ENCODE assay signal across 8 cellular contexts in the genomic region with DNA sequence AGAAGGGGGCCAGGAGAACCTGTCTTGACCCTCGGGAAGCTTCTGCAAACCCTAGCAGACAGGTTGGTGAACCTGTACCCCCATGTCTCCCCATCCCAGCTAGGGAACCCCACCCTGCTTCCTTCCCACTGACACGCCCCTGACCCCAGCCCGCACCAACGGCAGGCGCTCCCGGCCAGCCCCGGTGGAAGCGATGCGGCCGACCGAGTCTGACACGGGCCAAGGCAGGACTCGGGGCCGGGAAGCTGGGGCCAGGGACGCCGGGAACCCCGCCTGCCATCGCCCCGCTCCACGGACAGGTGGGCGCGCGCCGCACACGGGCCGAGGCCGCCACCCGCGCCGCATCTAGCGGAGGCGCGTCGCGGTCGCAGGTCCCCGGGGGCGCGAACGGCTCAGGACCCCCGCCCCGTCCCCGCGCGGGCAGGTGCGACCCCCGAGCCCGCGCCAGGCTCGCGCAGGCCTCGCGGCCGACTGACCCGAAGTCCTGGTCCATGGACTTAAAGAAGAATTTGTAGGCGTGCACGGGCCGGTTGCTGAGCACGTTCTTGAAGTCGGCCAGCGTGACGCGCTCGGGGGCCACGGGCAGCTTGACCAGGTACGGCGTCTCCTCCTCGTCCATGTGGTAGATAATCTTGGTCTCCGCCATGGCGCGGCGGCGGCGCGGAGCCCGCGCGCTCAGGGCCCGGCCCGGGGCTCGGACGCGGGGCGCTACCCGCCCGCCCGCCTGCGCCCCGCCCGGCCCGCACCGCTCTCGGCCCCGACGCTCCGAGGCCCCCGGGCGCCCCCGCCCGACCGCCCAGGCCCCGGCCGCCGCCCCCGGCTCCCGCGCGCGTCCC. TPM values are rescaled to one million over a fixed set of nuclear protein-coding genes. Genes with fewer than 3 reads are reported as not detected.
A peak's percentile ranks its signal among the peaks of the same experiment; 100 is the strongest.
DNase-seq lines count a peak whose midpoint lies in the region; ATAC-seq and FAIRE-seq lines count a peak whose summit lies in the region.

No MANE protein-coding gene starts in this region.

- H3K9me3 Mint-ChIP-seq in activated naive CD4-positive, alpha-beta T cell treated with anti-CD3 and anti-CD28 coated beads, Interleukin-2, amount 10 ng/mL, durations not matched to agents 7 days and 5 days, result no peaks in the 10 kb centered on the region
- H3K9me3 Mint-ChIP-seq in activated naive CD8-positive, alpha-beta T cell treated with anti-CD3 and anti-CD28 coated beads, Interleukin-2, amount 10 ng/mL, durations not matched to agents 7 days and 5 days, result no peaks in the 10 kb centered on the region
- H3K9me3 Mint-ChIP-seq in immature natural killer cell, result no peaks in the 10 kb centered on the region
- H3K9me3 Mint-ChIP-seq in stimulated activated naive CD8-positive, alpha-beta T cell treated with anti-CD3 and anti-CD28 coated beads, Interleukin-15, amount 100 ng/mL, for 72 hours, result no peaks in the 10 kb centered on the region

- H3K4me3 Mint-ChIP-seq in activated naive CD4-positive, alpha-beta T cell treated with anti-CD3 and anti-CD28 coated beads, Interleukin-2, amount 10 ng/mL, durations not matched to agents 7 days and 5 days, result peak overlapping the region; percentile 75
- H3K4me3 Mint-ChIP-seq in activated naive CD8-positive, alpha-beta T cell treated with anti-CD3 and anti-CD28 coated beads, Interleukin-2, amount 10 ng/mL, durations not matched to agents 7 days and 5 days, result peak overlapping the region; percentile 75
- peak overlapping the region; percentile 65 to 85 (median 71) for H3K4me3 Mint-ChIP-seq in immature natural killer cell
- H3K4me3 Mint-ChIP-seq in stimulated activated naive CD8-positive, alpha-beta T cell treated with anti-CD3 and anti-CD28 coated beads, Interleukin-15, amount 100 ng/mL, for 72 hours, result peak overlapping the region; percentile 77 to 85

- peak; percentile 41 for DNase-seq in activated naive CD4-positive, alpha-beta T cell treated with anti-CD3 and anti-CD28 coated beads, Interleukin-2, amount 10 ng/mL, durations not matched to agents 7 days and 5 days
- no peak for DNase-seq in activated naive CD4-positive, alpha-beta T cell treated with anti-CD3 and anti-CD28 coated beads, Interleukin-2, amount 50 U/mL, for 16 hours
- DNase-seq in activated naive CD8-positive, alpha-beta T cell treated with anti-CD3 and anti-CD28 coated beads, Interleukin-2, amount 10 ng/mL, durations not matched to agents 7 days and 5 days, result no peak
- DNase-seq in immature natural killer cell (no peak), NCI-H526 treated with DMSO at 0.1 percent for 48 hours (lab: John Stamatoyannopoulos, UW) (no peak), HTR-8/SVneo (ENCODE audit: insufficient read length, low spot score) (no peak)
- DNase-seq in stimulated activated naive CD8-positive, alpha-beta T cell treated with anti-CD3 and anti-CD28 coated beads, Interleukin-15, amount 100 ng/mL, for 72 hours, result no peak

- H3K27ac Mint-ChIP-seq in activated naive CD4-positive, alpha-beta T cell treated with anti-CD3 and anti-CD28 coated beads, Interleukin-2, amount 10 ng/mL, durations not matched to agents 7 days and 5 days, result peak overlapping the region; percentile 28
- peak overlapping the region; percentile 38 for H3K27ac Mint-ChIP-seq in activated naive CD8-positive, alpha-beta T cell treated with anti-CD3 and anti-CD28 coated beads, Interleukin-2, amount 10 ng/mL, durations not matched to agents 7 days and 5 days
- peak overlapping the region in 2 of 6 donors; percentile 32 to 69 for H3K27ac Mint-ChIP-seq in immature natural killer cell
- H3K27ac Mint-ChIP-seq in stimulated activated naive CD8-positive, alpha-beta T cell treated with anti-CD3 and anti-CD28 coated beads, Interleukin-15, amount 100 ng/mL, for 72 hours, result no peak overlapping the region

- no peaks in the 10 kb centered on the region for H3K36me3 Mint-ChIP-seq in activated naive CD4-positive, alpha-beta T cell treated with anti-CD3 and anti-CD28 coated beads, Interleukin-2, amount 10 ng/mL, durations not matched to agents 7 days and 5 days
- H3K36me3 Mint-ChIP-seq in activated naive CD8-positive, alpha-beta T cell treated with anti-CD3 and anti-CD28 coated beads, Interleukin-2, amount 10 ng/mL, durations not matched to agents 7 days and 5 days, result no peaks in the 10 kb centered on the region
- no peaks in the 10 kb centered on the region for H3K36me3 Mint-ChIP-seq in immature natural killer cell

- H3K27me3 Mint-ChIP-seq in activated naive CD4-positive, alpha-beta T cell treated with anti-CD3 and anti-CD28 coated beads, Interleukin-2, amount 10 ng/mL, durations not matched to agents 7 days and 5 days, result peaks cover 24% of the 10 kb centered on the region
- H3K27me3 Mint-ChIP-seq in activated naive CD8-positive, alpha-beta T cell treated with anti-CD3 and anti-CD28 coated beads, Interleukin-2, amount 10 ng/mL, durations not matched to agents 7 days and 5 days, result peaks cover 18% of the 10 kb centered on the region
- H3K27me3 Mint-ChIP-seq in immature natural killer cell (ENCODE audit: low read depth in 3 of 3), result peaks cover 2 to 4% (median 3%) of the 10 kb centered on the region in 3 donors
- H3K27me3 Mint-ChIP-seq in stimulated activated naive CD8-positive, alpha-beta T cell treated with anti-CD3 and anti-CD28 coated beads, Interleukin-15, amount 100 ng/mL, for 72 hours, result peaks cover 19% of the 10 kb centered on the region

- peaks cover 26% of the 10 kb centered on the region for H3K4me1 Mint-ChIP-seq in activated naive CD4-positive, alpha-beta T cell treated with anti-CD3 and anti-CD28 coated beads, Interleukin-2, amount 10 ng/mL, durations not matched to agents 7 days and 5 days
- H3K4me1 Mint-ChIP-seq in activated naive CD8-positive, alpha-beta T cell treated with anti-CD3 and anti-CD28 coated beads, Interleukin-2, amount 10 ng/mL, durations not matched to agents 7 days and 5 days, result peaks cover 8% of the 10 kb centered on the region
- H3K4me1 Mint-ChIP-seq in immature natural killer cell, result peaks cover 0 to 15% of the 10 kb centered on the region in 2 donors
- H3K4me1 Mint-ChIP-seq in stimulated activated naive CD8-positive, alpha-beta T cell treated with anti-CD3 and anti-CD28 coated beads, Interleukin-15, amount 100 ng/mL, for 72 hours, result peaks cover 59% of the 10 kb centered on the region

- CTCF ChIA-PET in activated naive CD4-positive, alpha-beta T cell treated with anti-CD3 and anti-CD28 coated beads, Interleukin-2, amount 10 ng/mL, durations not matched to agents 7 days and 5 days (lab: Charles Lee), result interaction anchor here (0.7 to 1.7 kb wide), 3 partner anchors 21 to 24 kb away, joined by 3 to 5 read pairs (median 5); no protein-coding TSS in a partner anchor

- FAIRE-seq in HTR-8/SVneo (lab: Jason Lieb, UNC), result no peak

- POLR2A ChIA-PET in activated naive CD8-positive, alpha-beta T cell treated with anti-CD3 and anti-CD28 coated beads, Interleukin-2, amount 10 ng/mL, durations not matched to agents 7 days and 5 days (lab: Charles Lee), result interaction anchor here (0.8 to 1.5 kb wide), 4 partner anchors 22 to 335 kb away, joined by 3 to 6 read pairs (median 4); a partner anchor contains a TSS

- ATAC-seq in HG03439 (IDR thresholded peaks at IDR 0.05; ENCODE audit: unreplicated experiment), result peak; percentile 24
- ATAC-seq in activated naive CD8-positive, alpha-beta T cell treated with anti-CD3 and anti-CD28 coated beads, Interleukin-2, amount 10 ng/mL, durations not matched to agents 7 days and 5 days (ENCODE audit: low read depth), result peak; percentile 28
- ATAC-seq in stimulated activated naive CD8-positive, alpha-beta T cell treated with anti-CD3 and anti-CD28 coated beads, Interleukin-15, amount 100 ng/mL, for 72 hours, result peak; percentile 46

RNA-seq across cellular contexts. Expression of a gene that starts 0.6 kb away (rescaled TPM):
- 10 to 100 TPM; 35.5 to 37.4 TPM for total RNA-seq in activated naive CD8-positive, alpha-beta T cell treated with anti-CD3 and anti-CD28 coated beads, Interleukin-2, amount 10 ng/mL, durations not matched to agents 7 days and 5 days
- polyA plus RNA-seq in immature natural killer cell, result 1 to 10 TPM in 2 of 3 donors, under 1 TPM in 1; 0.78 to 1.5 (median 1.4) TPM

RNA-seq across cellular contexts. Expression of a gene that starts 9.7 kb away (rescaled TPM):
- 1 to 10 TPM in 1 of 2 experiments, under 1 TPM in 1; 0.51 to 1.2 TPM for total RNA-seq in activated naive CD8-positive, alpha-beta T cell treated with anti-CD3 and anti-CD28 coated beads, Interleukin-2, amount 10 ng/mL, durations not matched to agents 7 days and 5 days
- not detected for polyA plus RNA-seq in immature natural killer cell

RNA-seq across cellular contexts. Expression of a gene that starts 17.6 kb away (rescaled TPM):
- 1 to 10 TPM; 1.2 to 1.3 TPM for total RNA-seq in activated naive CD8-positive, alpha-beta T cell treated with anti-CD3 and anti-CD28 coated beads, Interleukin-2, amount 10 ng/mL, durations not matched to agents 7 days and 5 days
- under 1 TPM in 1 of 3 donors, not detected in 2; 0.08 TPM for polyA plus RNA-seq in immature natural killer cell

RNA-seq across cellular contexts. Expression of a gene that starts 24.0 kb away (rescaled TPM):
- 10 to 100 TPM; 19.3 TPM for total RNA-seq in activated naive CD8-positive, alpha-beta T cell treated with anti-CD3 and anti-CD28 coated beads, Interleukin-2, amount 10 ng/mL, durations not matched to agents 7 days and 5 days
- 10 to 100 TPM in 2 of 3 donors, 1 to 10 TPM in 1; 9.2 to 23.7 (median 10.5) TPM for polyA plus RNA-seq in immature natural killer cell

RNA-seq across cellular contexts. Expression of a gene that starts 24.2 kb away (rescaled TPM):
- total RNA-seq in activated naive CD8-positive, alpha-beta T cell treated with anti-CD3 and anti-CD28 coated beads, Interleukin-2, amount 10 ng/mL, durations not matched to agents 7 days and 5 days, result 100 to 1,000 TPM; 143 to 158 TPM
- polyA plus RNA-seq in immature natural killer cell, result 10 to 100 TPM; 62.1 to 68.8 (median 67.5) TPM

Comparison
In these comparisons a context has a peak if more than half of its experiments do, and no peak if none do; other contexts are left out.
1. H3K27ac Mint-ChIP-seq: peak in activated naive CD4-positive, alpha-beta T cell treated with anti-CD3 and anti-CD28 coated beads, Interleukin-2, amount 10 ng/mL, durations not matched to agents 7 days and 5 days (single experiment) and activated naive CD8-positive, alpha-beta T cell treated with anti-CD3 and anti-CD28 coated beads, Interleukin-2, amount 10 ng/mL, durations not matched to agents 7 days and 5 days (single experiment); none in stimulated activated naive CD8-positive, alpha-beta T cell treated with anti-CD3 and anti-CD28 coated beads, Interleukin-15, amount 100 ng/mL, for 72 hours (0 of 2).
2. Peak in every context shown above with its lines, with median percentiles within 50 percentile points of each other: H3K4me3 Mint-ChIP-seq and ATAC-seq.